8 cellular contexts compared by ENCODE assay signal in genomic region chr13:27375686-27376326, GRCh38. TPM values are rescaled to one million over a fixed set of nuclear protein-coding genes. Genes with fewer than 3 reads are reported as not detected.
A peak's percentile ranks its signal among the peaks of the same experiment; 100 is the strongest.
DNase-seq lines count a peak whose midpoint lies in the region; ATAC-seq, FAIRE-seq and TF ChIP-seq lines count a peak whose summit lies in the region.

No MANE protein-coding gene starts in this region.

- no peak for FAIRE-seq in H54 (lab: Jason Lieb, UNC)

- H3K9me2 ChIP-seq in OCI-LY1 (ENCODE audit: low read depth, low read length): no peaks in the 10 kb centered on the region

- no peak for TF ChIP-seq EP300 in ovary (IDR thresholded peaks at IDR 0.05)

- H3K36me3 ChIP-seq in OCI-LY1 (ENCODE audit: insufficient read depth, low read length): no peaks in the 10 kb centered on the region
- H3K36me3 ChIP-seq in ovary: no peaks in the 10 kb centered on the region
- H3K36me3 ChIP-seq in aorta (ENCODE audit: control insufficient read depth in 1 of 2, insufficient read depth in 2 of 2, low read length in 1 of 2): no peaks in the 10 kb centered on the region

- H2AFZ ChIP-seq in OCI-LY1 (ENCODE audit: low read length): no peak overlapping the region

- peak; percentile 87 for TF ChIP-seq CTCF in AG09309 (IDR thresholded peaks at IDR 0.05; ENCODE audit: control insufficient read depth, insufficient read depth, low read depth, low read length, missing control alignments)
- TF ChIP-seq CTCF in OCI-LY1 (IDR thresholded peaks at IDR 0.05; ENCODE audit: low read length): peak; percentile 71
- TF ChIP-seq CTCF in fibroblast of pulmonary artery (IDR thresholded peaks at IDR 0.05; ENCODE audit: low read length, missing control alignments): peak; percentile 92
- TF ChIP-seq CTCF in ovary (IDR thresholded peaks at IDR 0.05): peak; percentile 23 to 31 (median 30)

- H3K27me3 ChIP-seq in OCI-LY1 (ENCODE audit: insufficient read depth, low read length) (peaks cover 6% of the 10 kb centered on the region; the same call in 1 of the 2 replicates), ovary (no peaks in the 10 kb centered on the region), aorta (ENCODE audit: control insufficient read depth in 1 of 2, insufficient read depth in 2 of 2, low read length in 1 of 2) (no peaks in the 10 kb centered on the region)

- H3K9ac ChIP-seq in OCI-LY1 (ENCODE audit: low read length): no peak overlapping the region

- no peak for DNase-seq in AG09309 (ENCODE audit: low read depth)
- DNase-seq in H54 (ENCODE audit: insufficient read length, low spot score): peak; percentile 31
- DNase-seq in activated T-cell treated with anti-CD3 and anti-CD28 coated beads for 48 hours (ENCODE audit: low read depth): peak; percentile 35
- peak; percentile 74 for DNase-seq in fibroblast of pulmonary artery (ENCODE audit: low read depth)
- DNase-seq in ovary: peak; percentile 38 to 71 (median 68)
- DNase-seq in aorta: peak; percentile 67 to 81

- H3K27ac ChIP-seq in OCI-LY1 (ENCODE audit: low read depth, low read length, poor library complexity, severe bottlenecking) (no peak overlapping the region), ovary (no peak overlapping the region), aorta (ENCODE audit: low read depth in 1 of 2, low read length in 2 of 2) (no peak overlapping the region)

- WGBS in ovary, 3 donors: 62 to 65% (median 63%) methylated on average over 15 of the region's 15 CpGs
- 60 to 61% methylated on average over 15 of the region's 15 CpGs for WGBS in aorta, 2 donors

- ATAC-seq in aorta (ENCODE audit: low FRiP score): peak; percentile 72
- no peak for ATAC-seq in HG02610 (IDR thresholded peaks at IDR 0.05; ENCODE audit: unreplicated experiment)

- H3F3A ChIP-seq in OCI-LY1 (ENCODE audit: insufficient read depth, low read length): no peaks in the 10 kb centered on the region

- no peaks in the 10 kb centered on the region for H3K79me2 ChIP-seq in OCI-LY1 (ENCODE audit: insufficient read depth, low read length)

- intact Hi-C loops in ovary (cut with DNase I) (loop anchor here in 3 of 4 donors (5.0 to 10.0 kb wide), 4 partner anchors 149 to 606 kb away; no protein-coding TSS in a partner anchor), aorta (cut with DNase I) (loop anchor here (2.0 to 10.0 kb wide), 4 partner anchors 156 to 451 kb away; partner anchors contain the start of genes LNX2 (in 1 of the 2) and POLR1D (in 1 of the 2))

- no peak overlapping the region for H3K4me2 ChIP-seq in OCI-LY1 (ENCODE audit: low read length)

- TF ChIP-seq POLR2A in H54 (IDR thresholded peaks at IDR 0.05; ENCODE audit: low read depth, low read length) (no peak), ovary (IDR thresholded peaks at IDR 0.05) (no peak)

- no peaks in the 10 kb centered on the region for H4K20me1 ChIP-seq in OCI-LY1 (ENCODE audit: insufficient read depth, low read length)

- H3K4me1 ChIP-seq in OCI-LY1 (ENCODE audit: insufficient read depth, low read length, severe bottlenecking) (no peaks in the 10 kb centered on the region), ovary (ENCODE audit: insufficient read depth) (peaks cover 3% of the 10 kb centered on the region), aorta (ENCODE audit: control insufficient read depth in 1 of 2, insufficient read depth in 2 of 2, low read length in 2 of 2) (no peaks in the 10 kb centered on the region)

- no peak overlapping the region for H3K4me3 ChIP-seq in AG09309 (ENCODE audit: control insufficient read depth, low read depth, low read length)
- H3K4me3 ChIP-seq in OCI-LY1 (ENCODE audit: low read depth, low read length, poor library complexity, severe bottlenecking): no peak overlapping the region
- H3K4me3 ChIP-seq in fibroblast of pulmonary artery (replicated peaks; ENCODE audit: low read depth, low read length): no peak overlapping the region
- H3K4me3 ChIP-seq in ovary: no peak overlapping the region
- H3K4me3 ChIP-seq in aorta (ENCODE audit: low read length in 2 of 2): no peak overlapping the region

- no peaks in the 10 kb centered on the region for H3K9me3 ChIP-seq in OCI-LY1 (ENCODE audit: low read length)
- H3K9me3 ChIP-seq in ovary: no peaks in the 10 kb centered on the region
- no peaks in the 10 kb centered on the region for H3K9me3 ChIP-seq in aorta (ENCODE audit: control insufficient read depth, low read length)

RNA-seq across cellular contexts. Expression of gene GTF3A, which starts 48.6 kb away (rescaled TPM):
- 10 to 100 TPM; 41.0 to 70.0 (median 46.9) TPM for total RNA-seq in ovary
- polyA plus RNA-seq in ovary: 10 to 100 TPM; 46.5 to 87.6 TPM
- 10 to 100 TPM; 62.1 to 68.5 TPM for total RNA-seq in aorta
- polyA plus RNA-seq in aorta: 100 to 1,000 TPM in 1 of 2 donors, 10 to 100 TPM in 1; 75.4 to 191 TPM

Comparison
In these comparisons a context has a peak if more than half of its experiments do, and no peak if none do; other contexts are left out.
1. CTCF ChIP-seq: peak in every context shown above with its lines; median percentile 92 in fibroblast of pulmonary artery; 87 in AG09309; 71 in OCI-LY1; 30 in ovary.